ENCODE assay signal across 20 cellular contexts in the genomic region with DNA sequence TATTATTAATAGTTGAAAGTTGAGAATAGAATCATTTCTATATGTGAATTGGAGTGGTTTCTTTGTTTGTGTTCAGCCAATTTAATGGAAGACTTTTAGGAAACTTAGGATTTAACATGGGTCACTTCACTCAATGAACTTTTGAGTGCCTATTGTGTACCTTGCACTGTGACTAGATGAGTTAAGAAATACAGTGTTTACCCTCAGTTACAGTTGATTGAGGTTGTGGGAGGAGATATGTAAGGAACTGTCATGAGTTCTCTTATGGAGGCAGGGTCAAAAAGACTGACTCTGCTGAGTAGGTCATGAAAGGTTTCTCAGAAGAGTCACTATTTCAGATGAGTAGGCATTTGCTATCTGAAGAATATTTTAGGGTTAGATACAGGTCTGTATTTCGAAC.
A peak's percentile ranks its signal among the peaks of the same experiment; 100 is the strongest.
DNase-seq lines count a peak whose midpoint lies in the region; ATAC-seq and TF ChIP-seq lines count a peak whose summit lies in the region.
"Had no signal": no experiment of that assay in that cellular context is flagged by ENCODE, and none has a peak within 500 bp of the region (broad histone marks: within the 10 kb centered on the region; RNA-seq: fewer than 3 reads in every experiment).

No MANE protein-coding gene starts in this region.

- H4K91ac ChIP-seq in trophoblast cell (ENCODE audit: low read depth, low read length): no peak overlapping the region

- no peak overlapping the region for H3K14ac ChIP-seq in trophoblast cell (ENCODE audit: low read length)

- peak overlapping the region; percentile 70 for H3K27ac ChIP-seq in trophoblast cell (ENCODE audit: low read depth, low read length)
- H3K27ac ChIP-seq: prostate gland, tibial artery had no signal

- no peaks in the 10 kb centered on the region for H3K27me3 ChIP-seq in trophoblast cell (ENCODE audit: insufficient read depth, low read length)
- H3K27me3 ChIP-seq: tibial artery had no signal

- no peak for TF ChIP-seq CTCF in osteocyte (IDR thresholded peaks at IDR 0.05)

- H2BK120ac ChIP-seq in trophoblast cell (ENCODE audit: insufficient read depth, low read length, poor library complexity): no peak overlapping the region

- H3K4ac ChIP-seq in trophoblast cell (ENCODE audit: low read depth, low read length): no peak overlapping the region

- H4K8ac ChIP-seq in trophoblast cell (ENCODE audit: low read depth, low read length): no peak overlapping the region

- H3K79me1 ChIP-seq in trophoblast cell (ENCODE audit: low read length): no peaks in the 10 kb centered on the region

- H3K9me3 Mint-ChIP-seq in osteocyte (ENCODE audit: unreplicated experiment): no peaks in the 10 kb centered on the region
- H3K9me3 Mint-ChIP-seq: activated naive CD4-positive, alpha-beta T cell treated with anti-CD3 and anti-CD28 coated beads, Interleukin-2, amount 50 U/mL, for 24 hours; activated T-helper 1 cell treated with anti-CD3 and anti-CD28 coated beads, Interleukin-12 subunit alpha, Interleukin-12 subunit beta, Interleukin-2, Interleukin-4 antibody, amounts not matched to agents 30 ng/mL and 10 ng/mL and 1 ng/mL, durations not matched to agents 14 hours and 24 hours and 36 hours; mesothelial cell of epicardium; natural killer cell treated with Interleukin-12 subunit alpha and Interleukin-12 subunit beta and Interleukin-15 and Interleukin-18, amount 100 ng/mL, for 72 hours had no signal

- no peak overlapping the region for H3K18ac ChIP-seq in trophoblast cell (ENCODE audit: low read length)

- H3K23ac ChIP-seq in trophoblast cell (ENCODE audit: low read length): no peak overlapping the region

- peaks cover 22% of the 10 kb centered on the region for H3K36me3 Mint-ChIP-seq in T-helper 17 cell (ENCODE audit: low read depth)
- peaks cover 51% of the 10 kb centered on the region for H3K36me3 Mint-ChIP-seq in osteocyte (ENCODE audit: unreplicated experiment)

- H3K79me2 ChIP-seq in trophoblast cell (ENCODE audit: control insufficient read depth, insufficient read depth, low read length, poor library complexity): no peaks in the 10 kb centered on the region

- no peak overlapping the region for H2AK5ac ChIP-seq in trophoblast cell (ENCODE audit: low read length)

- H4K12ac ChIP-seq in trophoblast cell (ENCODE audit: low read depth, low read length): no peak overlapping the region

- ATAC-seq in T-helper 17 cell: no peak
- no peak for ATAC-seq in GM21717 (IDR thresholded peaks at IDR 0.05; ENCODE audit: unreplicated experiment)
- ATAC-seq in GM18517 (IDR thresholded peaks at IDR 0.05; ENCODE audit: unreplicated experiment): no peak
- ATAC-seq: natural killer cell treated with Interleukin-12 subunit alpha and Interleukin-12 subunit beta and Interleukin-15 and Interleukin-18, amount 100 ng/mL, for 72 hours had no signal

- H3K9me3 ChIP-seq in T-helper 17 cell (ENCODE audit: control insufficient read depth, low read length, poor library complexity, severe bottlenecking) (no peaks in the 10 kb centered on the region), trophoblast cell (ENCODE audit: insufficient read depth, low read depth, low read length) (no peaks in the 10 kb centered on the region)
- H3K9me3 ChIP-seq: prostate gland, tibial artery had no signal

- H3K4me2 ChIP-seq in trophoblast cell (ENCODE audit: low read length): no peak overlapping the region

- no CpG with 5 or more reads among the region's 1 CpG for WGBS in trophoblast cell (ENCODE audit: extremely low coverage, insufficient coverage, insufficient read length)

- H3K27me3 Mint-ChIP-seq in T-helper 17 cell (no peaks in the 10 kb centered on the region), osteocyte (ENCODE audit: unreplicated experiment) (no peaks in the 10 kb centered on the region)
- H3K27me3 Mint-ChIP-seq: activated CD4-positive, alpha-beta T cell treated with anti-CD3 and anti-CD28 coated beads, Interleukin-2, amount 10 ng/mL, durations not matched to agents 24 days and 14 days; activated naive CD4-positive, alpha-beta T cell treated with anti-CD3 and anti-CD28 coated beads, Interleukin-2, amount 50 U/mL, for 24 hours; natural killer cell treated with Interleukin-12 subunit alpha and Interleukin-12 subunit beta and Interleukin-15 and Interleukin-18, amount 100 ng/mL, for 72 hours had no signal

- no peak overlapping the region for H3K9ac ChIP-seq in trophoblast cell (ENCODE audit: low read length)

- peaks cover 2 to 4% of the 10 kb centered on the region in 2 experiments for H3K36me3 ChIP-seq in trophoblast cell (ENCODE audit: control insufficient read depth in 1 of 2, insufficient read depth in 2 of 2, low read length in 2 of 2)
- H3K36me3 ChIP-seq: prostate gland had no signal

- no peak overlapping the region for H2AFZ ChIP-seq in trophoblast cell (ENCODE audit: insufficient read depth, low read length, poor library complexity)

- H2BK5ac ChIP-seq in trophoblast cell (ENCODE audit: low read depth, low read length, poor library complexity): no peak overlapping the region

- H2BK12ac ChIP-seq in trophoblast cell (ENCODE audit: low read length): no peak overlapping the region

- no peak overlapping the region for H3K4me3 Mint-ChIP-seq in T-helper 17 cell
- H3K4me3 Mint-ChIP-seq in osteocyte (ENCODE audit: unreplicated experiment): no peak overlapping the region
- H3K4me3 Mint-ChIP-seq: activated CD4-positive, alpha-beta T cell treated with anti-CD3 and anti-CD28 coated beads, Interleukin-2, amount 10 ng/mL, durations not matched to agents 24 days and 14 days; activated naive CD4-positive, alpha-beta T cell treated with anti-CD3 and anti-CD28 coated beads, Interleukin-2, amount 50 U/mL, for 24 hours; activated T-helper 1 cell treated with anti-CD3 and anti-CD28 coated beads, Interleukin-12 subunit alpha, Interleukin-12 subunit beta, Interleukin-2, Interleukin-4 antibody, amounts not matched to agents 30 ng/mL and 10 ng/mL and 1 ng/mL, durations not matched to agents 14 hours and 24 hours and 36 hours; mesothelial cell of epicardium; natural killer cell treated with Interleukin-12 subunit alpha and Interleukin-12 subunit beta and Interleukin-15 and Interleukin-18, amount 100 ng/mL, for 72 hours had no signal

- DNase-seq in NCI-H510A treated with DMSO at 0.1 percent for 48 hours (lab: John Stamatoyannopoulos, UW) (peak; percentile 6), NCI-H510A (lab: John Stamatoyannopoulos, UW) (no peak), T-helper 17 cell (no peak), left kidney (ENCODE audit: low read depth, low spot score) (peak; percentile 36), trophoblast cell (no peak), osteocyte (ENCODE audit: extremely low spot score, unreplicated experiment) (no peak)
- DNase-seq: activated CD4-positive, alpha-beta T cell treated with anti-CD3 and anti-CD28 coated beads, Interleukin-2, amount 10 ng/mL, durations not matched to agents 24 days and 14 days; cerebellar nuclear complex; hippocampal formation; KBM-7; MM.1S; NCI-H1417 treated with DMSO at 0.1 percent for 48 hours; tibial artery had no signal

- no peak overlapping the region for H3K4me3 ChIP-seq in trophoblast cell (ENCODE audit: low read depth, low read length)
- H3K4me3 ChIP-seq: prostate gland, tibial artery had no signal

- peaks cover 12% of the 10 kb centered on the region for H3K4me1 Mint-ChIP-seq in T-helper 17 cell
- H3K4me1 Mint-ChIP-seq in osteocyte (ENCODE audit: unreplicated experiment): no peaks in the 10 kb centered on the region

- H3K27ac Mint-ChIP-seq in T-helper 17 cell (peak overlapping the region; percentile 39), osteocyte (ENCODE audit: unreplicated experiment) (no peak overlapping the region)
- H3K27ac Mint-ChIP-seq: activated CD4-positive, alpha-beta T cell treated with anti-CD3 and anti-CD28 coated beads, Interleukin-2, amount 10 ng/mL, durations not matched to agents 24 days and 14 days; activated naive CD4-positive, alpha-beta T cell treated with anti-CD3 and anti-CD28 coated beads, Interleukin-2, amount 50 U/mL, for 24 hours; activated T-helper 1 cell treated with anti-CD3 and anti-CD28 coated beads, Interleukin-12 subunit alpha, Interleukin-12 subunit beta, Interleukin-2, Interleukin-4 antibody, amounts not matched to agents 30 ng/mL and 10 ng/mL and 1 ng/mL, durations not matched to agents 14 hours and 24 hours and 36 hours; mesothelial cell of epicardium; natural killer cell treated with Interleukin-12 subunit alpha and Interleukin-12 subunit beta and Interleukin-15 and Interleukin-18, amount 100 ng/mL, for 72 hours had no signal

- H3K4me1 ChIP-seq in trophoblast cell (ENCODE audit: control insufficient read depth in 1 of 2, insufficient read depth in 2 of 2, low read length in 2 of 2): no peaks in the 10 kb centered on the region
- H3K4me1 ChIP-seq: prostate gland, tibial artery had no signal

Comparison
In these comparisons a context has a peak if more than half of its experiments do, and no peak if none do; other contexts are left out.
1. DNase-seq: peak in NCI-H510A treated with DMSO at 0.1 percent for 48 hours (single experiment) and left kidney (single experiment); none in NCI-H510A (single experiment), T-helper 17 cell (0 of 3), trophoblast cell (0 of 2) and osteocyte (single experiment).